In genomic region chr7:71694678-71695077, GRCh38 we compare ENCODE assay signal across 21 cellular contexts.
DNase-seq lines count a peak whose midpoint lies in the region; ATAC-seq and TF ChIP-seq lines count a peak whose summit lies in the region.
"Had no signal": no experiment of that assay in that cellular context is flagged by ENCODE, and none has a peak within 500 bp of the region (broad histone marks: within the 10 kb centered on the region; RNA-seq: fewer than 3 reads in every experiment).

No MANE protein-coding gene starts in this region.

- peak; percentile 85 for ATAC-seq in Right ventricle myocardium superior (ENCODE audit: poor library complexity)
- ATAC-seq in HG02571 (IDR thresholded peaks at IDR 0.05; ENCODE audit: unreplicated experiment), result no peak

- peaks cover 19% of the 10 kb centered on the region for H3K4me1 Mint-ChIP-seq in glutamatergic neuron (ENCODE audit: low read depth, unreplicated experiment)
- H3K4me1 Mint-ChIP-seq: CD14-positive monocyte; CD8-positive, alpha-beta memory T cell; IgD-negative memory B cell had no signal

- intact Hi-C loops in Right ventricle myocardium superior (cut with DNase I) (no loop called here), cardiac septum (cut with DNase I) (no loop called here)

- H3K9me3 Mint-ChIP-seq in glutamatergic neuron (ENCODE audit: unreplicated experiment), result peaks cover 5% of the 10 kb centered on the region

- DNase-seq in Right ventricle myocardium superior, result no peak
- DNase-seq in cardiac septum (ENCODE audit: low spot score), result no peak
- peak; percentile 28 for DNase-seq in MV-4-11 (lab: John Stamatoyannopoulos, UW)
- DNase-seq in NCI-H82 (lab: John Stamatoyannopoulos, UW), result peak; percentile 73
- no peak for DNase-seq in glutamatergic neuron
- DNase-seq in NCI-H446 (lab: John Stamatoyannopoulos, UW), result no peak
- DNase-seq in NCI-H345 treated with DMSO at 0.1 percent for 48 hours (lab: John Stamatoyannopoulos, UW; ENCODE audit: unreplicated experiment), result no peak
- DNase-seq: 8988T; ACHN; BE2C; CD8-positive, alpha-beta memory T cell; DMS53; GM23248; HFFc6; NCI-H1092; NCI-H1417 treated with DMSO at 0.1 percent for 48 hours; NCI-H2081; NCI-H446 treated with DMSO at 0.1 percent for 48 hours had no signal

- H3K27ac Mint-ChIP-seq in glutamatergic neuron (ENCODE audit: unreplicated experiment), result peak overlapping the region; percentile 98
- H3K27ac Mint-ChIP-seq: CD8-positive, alpha-beta memory T cell; HFFc6; IgD-negative memory B cell had no signal

- no peak for TF ChIP-seq CTCF in glutamatergic neuron (IDR thresholded peaks at IDR 0.05; ENCODE audit: partially characterized antibody, unreplicated experiment)

- peaks cover 11% of the 10 kb centered on the region for H3K36me3 Mint-ChIP-seq in glutamatergic neuron (ENCODE audit: unreplicated experiment)
- H3K36me3 Mint-ChIP-seq: CD14-positive monocyte; CD8-positive, alpha-beta memory T cell had no signal

- peak overlapping the region; percentile 89 for H3K4me3 Mint-ChIP-seq in glutamatergic neuron (ENCODE audit: unreplicated experiment)
- H3K4me3 Mint-ChIP-seq: CD14-positive monocyte; CD8-positive, alpha-beta memory T cell; HFFc6; IgD-negative memory B cell had no signal

- no peaks in the 10 kb centered on the region for H3K27me3 Mint-ChIP-seq in glutamatergic neuron (ENCODE audit: unreplicated experiment)
- H3K27me3 Mint-ChIP-seq: CD8-positive, alpha-beta memory T cell; IgD-negative memory B cell had no signal

Comparison
In these comparisons a context has a peak if more than half of its experiments do, and no peak if none do; other contexts are left out.
1. DNase-seq: peak in MV-4-11 (single experiment) and NCI-H82 (single experiment); none in Right ventricle myocardium superior (single experiment), cardiac septum (single experiment), glutamatergic neuron (single experiment), NCI-H446 (0 of 2) and NCI-H345 treated with DMSO at 0.1 percent for 48 hours (single experiment).